In the genomic region with DNA sequence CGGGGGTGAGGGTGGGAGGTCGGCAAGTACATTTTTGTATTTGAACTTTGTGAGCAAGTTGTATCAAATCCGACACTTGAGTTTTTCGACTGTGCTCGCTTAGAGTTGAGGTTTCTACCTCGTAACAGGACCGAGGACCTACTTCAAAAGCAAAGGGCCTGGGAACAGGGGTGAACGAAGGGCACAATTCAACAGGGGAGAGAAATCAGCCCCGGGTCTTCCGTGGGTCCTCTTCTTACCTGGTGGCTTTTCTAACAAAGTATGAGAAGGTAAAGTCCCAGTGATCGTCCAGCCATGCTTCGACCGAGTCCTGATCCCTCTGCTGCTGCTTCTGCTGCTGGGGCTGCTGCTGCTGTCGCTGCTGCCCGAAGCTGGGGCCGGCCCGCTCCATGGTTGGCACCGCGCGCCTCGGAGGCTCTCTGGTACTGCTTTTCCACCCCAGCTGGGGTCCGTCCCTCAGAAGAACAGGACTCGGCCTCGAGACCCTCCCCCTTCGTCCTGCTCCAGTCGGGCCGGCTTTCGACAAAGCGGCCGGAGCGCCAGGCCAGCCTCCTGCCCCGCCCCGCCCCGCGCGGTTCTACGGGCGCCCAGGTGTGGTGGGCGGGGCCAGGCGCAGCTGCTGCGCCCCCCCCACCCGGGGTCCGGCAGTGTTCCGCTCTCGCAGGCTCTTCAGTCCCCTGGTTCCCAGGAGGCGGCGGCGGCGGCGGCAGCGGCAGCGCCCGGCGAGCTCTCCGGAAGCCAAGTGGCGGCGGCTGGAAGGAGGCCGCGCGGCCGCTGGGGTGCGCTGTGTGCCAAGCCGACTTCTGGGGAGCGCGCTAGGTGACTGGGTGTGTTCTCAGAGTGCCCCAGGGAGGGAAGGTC, we compare ENCODE assay signal across 1 cellular context.
A peak's percentile ranks its signal among the peaks of the same experiment; 100 is the strongest.
TF ChIP-seq lines count a peak whose summit lies in the region.

A gene (minus strand): TSS at position 524 of the 861 bp plus-strand sequence. CDS start 133 bp downstream, at position 391.

TF ChIP-seq in WTC11, 78 proteins besides CTCF, POLR2A, EP300 and RAD21 (continued from another document):
- TF ChIP-seq, protein P1, sequence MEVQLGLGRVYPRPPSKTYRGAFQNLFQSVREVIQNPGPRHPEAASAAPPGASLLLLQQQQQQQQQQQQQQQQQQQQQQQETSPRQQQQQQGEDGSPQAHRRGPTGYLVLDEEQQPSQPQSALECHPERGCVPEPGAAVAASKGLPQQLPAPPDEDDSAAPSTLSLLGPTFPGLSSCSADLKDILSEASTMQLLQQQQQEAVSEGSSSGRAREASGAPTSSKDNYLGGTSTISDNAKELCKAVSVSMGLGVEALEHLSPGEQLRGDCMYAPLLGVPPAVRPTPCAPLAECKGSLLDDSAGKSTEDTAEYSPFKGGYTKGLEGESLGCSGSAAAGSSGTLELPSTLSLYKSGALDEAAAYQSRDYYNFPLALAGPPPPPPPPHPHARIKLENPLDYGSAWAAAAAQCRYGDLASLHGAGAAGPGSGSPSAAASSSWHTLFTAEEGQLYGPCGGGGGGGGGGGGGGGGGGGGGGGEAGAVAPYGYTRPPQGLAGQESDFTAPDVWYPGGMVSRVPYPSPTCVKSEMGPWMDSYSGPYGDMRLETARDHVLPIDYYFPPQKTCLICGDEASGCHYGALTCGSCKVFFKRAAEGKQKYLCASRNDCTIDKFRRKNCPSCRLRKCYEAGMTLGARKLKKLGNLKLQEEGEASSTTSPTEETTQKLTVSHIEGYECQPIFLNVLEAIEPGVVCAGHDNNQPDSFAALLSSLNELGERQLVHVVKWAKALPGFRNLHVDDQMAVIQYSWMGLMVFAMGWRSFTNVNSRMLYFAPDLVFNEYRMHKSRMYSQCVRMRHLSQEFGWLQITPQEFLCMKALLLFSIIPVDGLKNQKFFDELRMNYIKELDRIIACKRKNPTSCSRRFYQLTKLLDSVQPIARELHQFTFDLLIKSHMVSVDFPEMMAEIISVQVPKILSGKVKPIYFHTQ (CRISPR knock-in tag; IDR thresholded peaks at IDR 0.05), result no peak
- TF ChIP-seq, protein P2, sequence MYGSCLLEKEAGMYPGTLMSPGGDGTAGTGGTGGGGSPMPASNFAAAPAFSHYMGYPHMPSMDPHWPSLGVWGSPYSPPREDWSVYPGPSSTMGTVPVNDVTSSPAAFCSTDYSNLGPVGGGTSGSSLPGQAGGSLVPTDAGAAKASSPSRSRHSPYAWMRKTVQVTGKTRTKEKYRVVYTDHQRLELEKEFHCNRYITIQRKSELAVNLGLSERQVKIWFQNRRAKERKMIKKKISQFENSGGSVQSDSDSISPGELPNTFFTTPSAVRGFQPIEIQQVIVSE (CRISPR knock-in tag; IDR thresholded peaks at IDR 0.05; ENCODE audit: borderline replicate concordance), result no peak
- TF ChIP-seq, protein P3, sequence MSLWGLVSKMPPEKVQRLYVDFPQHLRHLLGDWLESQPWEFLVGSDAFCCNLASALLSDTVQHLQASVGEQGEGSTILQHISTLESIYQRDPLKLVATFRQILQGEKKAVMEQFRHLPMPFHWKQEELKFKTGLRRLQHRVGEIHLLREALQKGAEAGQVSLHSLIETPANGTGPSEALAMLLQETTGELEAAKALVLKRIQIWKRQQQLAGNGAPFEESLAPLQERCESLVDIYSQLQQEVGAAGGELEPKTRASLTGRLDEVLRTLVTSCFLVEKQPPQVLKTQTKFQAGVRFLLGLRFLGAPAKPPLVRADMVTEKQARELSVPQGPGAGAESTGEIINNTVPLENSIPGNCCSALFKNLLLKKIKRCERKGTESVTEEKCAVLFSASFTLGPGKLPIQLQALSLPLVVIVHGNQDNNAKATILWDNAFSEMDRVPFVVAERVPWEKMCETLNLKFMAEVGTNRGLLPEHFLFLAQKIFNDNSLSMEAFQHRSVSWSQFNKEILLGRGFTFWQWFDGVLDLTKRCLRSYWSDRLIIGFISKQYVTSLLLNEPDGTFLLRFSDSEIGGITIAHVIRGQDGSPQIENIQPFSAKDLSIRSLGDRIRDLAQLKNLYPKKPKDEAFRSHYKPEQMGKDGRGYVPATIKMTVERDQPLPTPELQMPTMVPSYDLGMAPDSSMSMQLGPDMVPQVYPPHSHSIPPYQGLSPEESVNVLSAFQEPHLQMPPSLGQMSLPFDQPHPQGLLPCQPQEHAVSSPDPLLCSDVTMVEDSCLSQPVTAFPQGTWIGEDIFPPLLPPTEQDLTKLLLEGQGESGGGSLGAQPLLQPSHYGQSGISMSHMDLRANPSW (CRISPR knock-in tag; conservative IDR thresholded peaks at IDR 0.05; ENCODE audit: low read depth), result no peak
- TF ChIP-seq, protein P4, sequence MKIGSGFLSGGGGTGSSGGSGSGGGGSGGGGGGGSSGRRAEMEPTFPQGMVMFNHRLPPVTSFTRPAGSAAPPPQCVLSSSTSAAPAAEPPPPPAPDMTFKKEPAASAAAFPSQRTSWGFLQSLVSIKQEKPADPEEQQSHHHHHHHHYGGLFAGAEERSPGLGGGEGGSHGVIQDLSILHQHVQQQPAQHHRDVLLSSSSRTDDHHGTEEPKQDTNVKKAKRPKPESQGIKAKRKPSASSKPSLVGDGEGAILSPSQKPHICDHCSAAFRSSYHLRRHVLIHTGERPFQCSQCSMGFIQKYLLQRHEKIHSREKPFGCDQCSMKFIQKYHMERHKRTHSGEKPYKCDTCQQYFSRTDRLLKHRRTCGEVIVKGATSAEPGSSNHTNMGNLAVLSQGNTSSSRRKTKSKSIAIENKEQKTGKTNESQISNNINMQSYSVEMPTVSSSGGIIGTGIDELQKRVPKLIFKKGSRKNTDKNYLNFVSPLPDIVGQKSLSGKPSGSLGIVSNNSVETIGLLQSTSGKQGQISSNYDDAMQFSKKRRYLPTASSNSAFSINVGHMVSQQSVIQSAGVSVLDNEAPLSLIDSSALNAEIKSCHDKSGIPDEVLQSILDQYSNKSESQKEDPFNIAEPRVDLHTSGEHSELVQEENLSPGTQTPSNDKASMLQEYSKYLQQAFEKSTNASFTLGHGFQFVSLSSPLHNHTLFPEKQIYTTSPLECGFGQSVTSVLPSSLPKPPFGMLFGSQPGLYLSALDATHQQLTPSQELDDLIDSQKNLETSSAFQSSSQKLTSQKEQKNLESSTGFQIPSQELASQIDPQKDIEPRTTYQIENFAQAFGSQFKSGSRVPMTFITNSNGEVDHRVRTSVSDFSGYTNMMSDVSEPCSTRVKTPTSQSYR (CRISPR knock-in tag; IDR thresholded peaks at IDR 0.05), result no peak
- TF ChIP-seq ATF1 (CRISPR knock-in tag; IDR thresholded peaks at IDR 0.05) (no peak), ZNF232 (CRISPR knock-in tag; IDR thresholded peaks at IDR 0.05) (no peak), RORB (CRISPR knock-in tag; IDR thresholded peaks at IDR 0.05) (no peak), FOXJ3 (CRISPR knock-in tag; IDR thresholded peaks at IDR 0.05; ENCODE audit: borderline replicate concordance) (no peak), HMGA2 (CRISPR knock-in tag; IDR thresholded peaks at IDR 0.05) (no peak), ZNF263 (CRISPR knock-in tag; IDR thresholded peaks at IDR 0.05; ENCODE audit: low read depth) (no peak), ZNF416 (CRISPR knock-in tag; IDR thresholded peaks at IDR 0.05) (0 out of 2 replicates have a peak, but pooled peaks have one; percentile 23), ETV6 (CRISPR knock-in tag; IDR thresholded peaks at IDR 0.05) (peak; percentile 94), TEAD1 (CRISPR knock-in tag; IDR thresholded peaks at IDR 0.05) (peak; percentile 80), ZNF121 (CRISPR knock-in tag; IDR thresholded peaks at IDR 0.05) (peak; percentile 58; the same call in 1 of the 2 replicates), GABPB1 (CRISPR knock-in tag; IDR thresholded peaks at IDR 0.05) (peak; percentile 23; the same call in 1 of the 2 replicates), GTF2I (CRISPR knock-in tag; conservative IDR thresholded peaks at IDR 0.05) (no peak), NR3C1 (CRISPR knock-in tag; conservative IDR thresholded peaks at IDR 0.05; ENCODE audit: low read depth) (no peak), ELF4 (CRISPR knock-in tag; IDR thresholded peaks at IDR 0.05; ENCODE audit: low read depth) (no peak), CREM (CRISPR knock-in tag; IDR thresholded peaks at IDR 0.05) (peak; percentile 29; the same call in 1 of the 2 replicates), ZNF219 (CRISPR knock-in tag; IDR thresholded peaks at IDR 0.05; ENCODE audit: borderline replicate concordance) (no peak), FOXK1 (CRISPR knock-in tag; IDR thresholded peaks at IDR 0.05) (peak; percentile 49; the same call in 1 of the 2 replicates)
- TF ChIP-seq, protein P5, sequence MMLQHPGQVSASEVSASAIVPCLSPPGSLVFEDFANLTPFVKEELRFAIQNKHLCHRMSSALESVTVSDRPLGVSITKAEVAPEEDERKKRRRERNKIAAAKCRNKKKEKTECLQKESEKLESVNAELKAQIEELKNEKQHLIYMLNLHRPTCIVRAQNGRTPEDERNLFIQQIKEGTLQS (CRISPR knock-in tag; conservative IDR thresholded peaks at IDR 0.05), result no peak
- TF ChIP-seq, protein P6, sequence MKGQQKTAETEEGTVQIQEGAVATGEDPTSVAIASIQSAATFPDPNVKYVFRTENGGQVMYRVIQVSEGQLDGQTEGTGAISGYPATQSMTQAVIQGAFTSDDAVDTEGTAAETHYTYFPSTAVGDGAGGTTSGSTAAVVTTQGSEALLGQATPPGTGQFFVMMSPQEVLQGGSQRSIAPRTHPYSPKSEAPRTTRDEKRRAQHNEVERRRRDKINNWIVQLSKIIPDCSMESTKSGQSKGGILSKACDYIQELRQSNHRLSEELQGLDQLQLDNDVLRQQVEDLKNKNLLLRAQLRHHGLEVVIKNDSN (CRISPR knock-in tag; IDR thresholded peaks at IDR 0.05), result peak; percentile 8; the same call in 1 of the 2 replicates
- TF ChIP-seq, protein P7, sequence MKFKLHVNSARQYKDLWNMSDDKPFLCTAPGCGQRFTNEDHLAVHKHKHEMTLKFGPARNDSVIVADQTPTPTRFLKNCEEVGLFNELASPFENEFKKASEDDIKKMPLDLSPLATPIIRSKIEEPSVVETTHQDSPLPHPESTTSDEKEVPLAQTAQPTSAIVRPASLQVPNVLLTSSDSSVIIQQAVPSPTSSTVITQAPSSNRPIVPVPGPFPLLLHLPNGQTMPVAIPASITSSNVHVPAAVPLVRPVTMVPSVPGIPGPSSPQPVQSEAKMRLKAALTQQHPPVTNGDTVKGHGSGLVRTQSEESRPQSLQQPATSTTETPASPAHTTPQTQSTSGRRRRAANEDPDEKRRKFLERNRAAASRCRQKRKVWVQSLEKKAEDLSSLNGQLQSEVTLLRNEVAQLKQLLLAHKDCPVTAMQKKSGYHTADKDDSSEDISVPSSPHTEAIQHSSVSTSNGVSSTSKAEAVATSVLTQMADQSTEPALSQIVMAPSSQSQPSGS (CRISPR knock-in tag; IDR thresholded peaks at IDR 0.05; ENCODE audit: borderline replicate concordance, low read depth), result no peak
- TF ChIP-seq, protein P8, sequence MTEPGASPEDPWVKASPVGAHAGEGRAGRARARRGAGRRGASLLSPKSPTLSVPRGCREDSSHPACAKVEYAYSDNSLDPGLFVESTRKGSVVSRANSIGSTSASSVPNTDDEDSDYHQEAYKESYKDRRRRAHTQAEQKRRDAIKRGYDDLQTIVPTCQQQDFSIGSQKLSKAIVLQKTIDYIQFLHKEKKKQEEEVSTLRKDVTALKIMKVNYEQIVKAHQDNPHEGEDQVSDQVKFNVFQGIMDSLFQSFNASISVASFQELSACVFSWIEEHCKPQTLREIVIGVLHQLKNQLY (CRISPR knock-in tag; IDR thresholded peaks at IDR 0.05), result no peak
- TF ChIP-seq, protein P9, sequence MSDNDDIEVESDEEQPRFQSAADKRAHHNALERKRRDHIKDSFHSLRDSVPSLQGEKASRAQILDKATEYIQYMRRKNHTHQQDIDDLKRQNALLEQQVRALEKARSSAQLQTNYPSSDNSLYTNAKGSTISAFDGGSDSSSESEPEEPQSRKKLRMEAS (CRISPR knock-in tag; IDR thresholded peaks at IDR 0.05), result peak; percentile 67
- TF ChIP-seq, protein P10, sequence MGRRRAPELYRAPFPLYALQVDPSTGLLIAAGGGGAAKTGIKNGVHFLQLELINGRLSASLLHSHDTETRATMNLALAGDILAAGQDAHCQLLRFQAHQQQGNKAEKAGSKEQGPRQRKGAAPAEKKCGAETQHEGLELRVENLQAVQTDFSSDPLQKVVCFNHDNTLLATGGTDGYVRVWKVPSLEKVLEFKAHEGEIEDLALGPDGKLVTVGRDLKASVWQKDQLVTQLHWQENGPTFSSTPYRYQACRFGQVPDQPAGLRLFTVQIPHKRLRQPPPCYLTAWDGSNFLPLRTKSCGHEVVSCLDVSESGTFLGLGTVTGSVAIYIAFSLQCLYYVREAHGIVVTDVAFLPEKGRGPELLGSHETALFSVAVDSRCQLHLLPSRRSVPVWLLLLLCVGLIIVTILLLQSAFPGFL (CRISPR knock-in tag; IDR thresholded peaks at IDR 0.05; ENCODE audit: borderline replicate concordance), result no peak
- TF ChIP-seq, protein P11, sequence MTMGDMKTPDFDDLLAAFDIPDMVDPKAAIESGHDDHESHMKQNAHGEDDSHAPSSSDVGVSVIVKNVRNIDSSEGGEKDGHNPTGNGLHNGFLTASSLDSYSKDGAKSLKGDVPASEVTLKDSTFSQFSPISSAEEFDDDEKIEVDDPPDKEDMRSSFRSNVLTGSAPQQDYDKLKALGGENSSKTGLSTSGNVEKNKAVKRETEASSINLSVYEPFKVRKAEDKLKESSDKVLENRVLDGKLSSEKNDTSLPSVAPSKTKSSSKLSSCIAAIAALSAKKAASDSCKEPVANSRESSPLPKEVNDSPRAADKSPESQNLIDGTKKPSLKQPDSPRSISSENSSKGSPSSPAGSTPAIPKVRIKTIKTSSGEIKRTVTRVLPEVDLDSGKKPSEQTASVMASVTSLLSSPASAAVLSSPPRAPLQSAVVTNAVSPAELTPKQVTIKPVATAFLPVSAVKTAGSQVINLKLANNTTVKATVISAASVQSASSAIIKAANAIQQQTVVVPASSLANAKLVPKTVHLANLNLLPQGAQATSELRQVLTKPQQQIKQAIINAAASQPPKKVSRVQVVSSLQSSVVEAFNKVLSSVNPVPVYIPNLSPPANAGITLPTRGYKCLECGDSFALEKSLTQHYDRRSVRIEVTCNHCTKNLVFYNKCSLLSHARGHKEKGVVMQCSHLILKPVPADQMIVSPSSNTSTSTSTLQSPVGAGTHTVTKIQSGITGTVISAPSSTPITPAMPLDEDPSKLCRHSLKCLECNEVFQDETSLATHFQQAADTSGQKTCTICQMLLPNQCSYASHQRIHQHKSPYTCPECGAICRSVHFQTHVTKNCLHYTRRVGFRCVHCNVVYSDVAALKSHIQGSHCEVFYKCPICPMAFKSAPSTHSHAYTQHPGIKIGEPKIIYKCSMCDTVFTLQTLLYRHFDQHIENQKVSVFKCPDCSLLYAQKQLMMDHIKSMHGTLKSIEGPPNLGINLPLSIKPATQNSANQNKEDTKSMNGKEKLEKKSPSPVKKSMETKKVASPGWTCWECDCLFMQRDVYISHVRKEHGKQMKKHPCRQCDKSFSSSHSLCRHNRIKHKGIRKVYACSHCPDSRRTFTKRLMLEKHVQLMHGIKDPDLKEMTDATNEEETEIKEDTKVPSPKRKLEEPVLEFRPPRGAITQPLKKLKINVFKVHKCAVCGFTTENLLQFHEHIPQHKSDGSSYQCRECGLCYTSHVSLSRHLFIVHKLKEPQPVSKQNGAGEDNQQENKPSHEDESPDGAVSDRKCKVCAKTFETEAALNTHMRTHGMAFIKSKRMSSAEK (CRISPR knock-in tag; IDR thresholded peaks at IDR 0.05; ENCODE audit: borderline replicate concordance), result no peak
- TF ChIP-seq, protein P12, sequence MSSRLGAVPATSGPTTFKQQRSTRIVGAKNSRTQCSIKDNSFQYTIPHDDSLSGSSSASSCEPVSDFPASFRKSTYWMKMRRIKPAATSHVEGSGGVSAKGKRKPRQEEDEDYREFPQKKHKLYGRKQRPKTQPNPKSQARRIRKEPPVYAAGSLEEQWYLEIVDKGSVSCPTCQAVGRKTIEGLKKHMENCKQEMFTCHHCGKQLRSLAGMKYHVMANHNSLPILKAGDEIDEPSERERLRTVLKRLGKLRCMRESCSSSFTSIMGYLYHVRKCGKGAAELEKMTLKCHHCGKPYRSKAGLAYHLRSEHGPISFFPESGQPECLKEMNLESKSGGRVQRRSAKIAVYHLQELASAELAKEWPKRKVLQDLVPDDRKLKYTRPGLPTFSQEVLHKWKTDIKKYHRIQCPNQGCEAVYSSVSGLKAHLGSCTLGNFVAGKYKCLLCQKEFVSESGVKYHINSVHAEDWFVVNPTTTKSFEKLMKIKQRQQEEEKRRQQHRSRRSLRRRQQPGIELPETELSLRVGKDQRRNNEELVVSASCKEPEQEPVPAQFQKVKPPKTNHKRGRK (CRISPR knock-in tag; IDR thresholded peaks at IDR 0.05; ENCODE audit: borderline replicate concordance), result no peak
